Comparison of ENCODE assay signal across 27 cellular contexts in the genomic region with DNA sequence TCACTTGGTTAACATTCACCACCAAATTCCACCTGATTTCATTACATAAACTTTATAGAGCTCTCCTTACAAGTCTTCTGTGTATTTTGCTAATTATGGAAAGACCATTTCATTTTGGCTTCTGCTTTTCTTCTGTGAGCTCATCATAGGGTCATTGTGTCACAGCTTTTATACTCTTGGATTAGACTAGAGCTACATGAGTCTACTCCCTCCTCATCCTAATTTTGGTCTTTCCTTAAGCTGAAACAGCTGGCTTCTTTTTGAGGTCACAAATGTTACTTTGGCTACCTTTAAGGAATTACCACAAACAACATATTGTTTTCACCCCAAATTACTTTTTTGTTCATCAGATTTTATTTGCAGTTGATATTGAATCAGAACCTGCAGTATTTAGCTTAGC.
"Had no signal": no experiment of that assay in that cellular context is flagged by ENCODE, and none has a peak within 500 bp of the region (broad histone marks: within the 10 kb centered on the region; RNA-seq: fewer than 3 reads in every experiment).

No MANE protein-coding gene starts in this region.

- H3K4me1 ChIP-seq: upper lobe of right lung had no signal

- H3K4me3 Mint-ChIP-seq: activated B cell treated with CpG ODN at 0.5 μM for 24 hours; activated CD4-positive, alpha-beta T cell treated with anti-CD3 and anti-CD28 coated beads for 36 hours; activated naive CD8-positive, alpha-beta T cell treated with anti-CD3 and anti-CD28 coated beads for 36 hours; brain; memory B cell; nephron; stimulated activated naive B cell treated with anti-CD40 and anti-IgM and Interleukin-4, amounts not matched to agents 10 μg/mL and 1 μg/mL and 100 μg/mL, for 72 hours; T-helper 17 cell had no signal

- H3K27me3 Mint-ChIP-seq: activated B cell treated with CpG ODN at 0.5 μM for 24 hours; activated CD4-positive, alpha-beta T cell treated with anti-CD3 and anti-CD28 coated beads for 36 hours; activated naive CD8-positive, alpha-beta T cell treated with anti-CD3 and anti-CD28 coated beads for 36 hours; brain; stimulated activated naive B cell treated with anti-CD40 and anti-IgM and Interleukin-4, amounts not matched to agents 10 μg/mL and 1 μg/mL and 100 μg/mL, for 72 hours; T-helper 17 cell had no signal

- H3K36me3 ChIP-seq: heart left ventricle, neutrophil, upper lobe of right lung had no signal

- H3K9me3 Mint-ChIP-seq: activated naive CD8-positive, alpha-beta T cell treated with anti-CD3 and anti-CD28 coated beads for 36 hours had no signal

- ATAC-seq: activated CD4-positive, alpha-beta T cell treated with anti-CD3 and anti-CD28 coated beads for 36 hours; heart left ventricle; left colon; sciatic nerve; stimulated activated naive B cell treated with anti-CD40 and anti-IgM and Interleukin-4, amounts not matched to agents 10 μg/mL and 1 μg/mL and 100 μg/mL, for 72 hours; T-helper 17 cell; upper lobe of right lung had no signal

- H3K27ac ChIP-seq: heart left ventricle, neutrophil, upper lobe of right lung had no signal

- H3K9me3 ChIP-seq: heart left ventricle, neutrophil, upper lobe of right lung had no signal

- H3K27me3 ChIP-seq: heart left ventricle, neutrophil, upper lobe of right lung had no signal

- H3K4me1 Mint-ChIP-seq: activated B cell treated with CpG ODN at 0.5 μM for 24 hours; activated CD4-positive, alpha-beta T cell treated with anti-CD3 and anti-CD28 coated beads for 36 hours; activated naive CD8-positive, alpha-beta T cell treated with anti-CD3 and anti-CD28 coated beads for 36 hours; brain; memory B cell; stimulated activated naive B cell treated with anti-CD40 and anti-IgM and Interleukin-4, amounts not matched to agents 10 μg/mL and 1 μg/mL and 100 μg/mL, for 72 hours; T-helper 17 cell had no signal

- DNase-seq: activated B cell treated with CpG ODN at 0.5 μM for 24 hours; activated CD4-positive, alpha-beta T cell treated with anti-CD3 and anti-CD28 coated beads for 36 hours; activated CD4-positive, alpha-beta T cell treated with anti-CD3 and anti-CD28 coated beads, Interleukin-2, amount 50 U/mL, for 4 hours; activated CD8-positive, alpha-beta memory T cell treated with anti-CD3 and anti-CD28 coated beads for 24 hours; activated CD8-positive, alpha-beta memory T cell treated with anti-CD3 and anti-CD28 coated beads, Interleukin-2, amount 50 U/mL, for 4 hours; activated naive CD4-positive, alpha-beta T cell treated with Interleukin-2 at 50 U/mL for 16 hours; activated naive CD8-positive, alpha-beta T cell treated with anti-CD3 and anti-CD28 coated beads for 36 hours; activated T-cell treated with anti-CD3 and anti-CD28 coated beads, Interleukin-2, amount 50 U/mL, for 48 hours; amniotic stem cell; dermis blood vessel endothelial cell; effector CD8-positive, alpha-beta T cell; erythroblast; heart left ventricle; islet precursor cell; left colon; posterior cingulate gyrus; stimulated activated CD4-positive, alpha-beta T cell treated with anti-CD3 and anti-CD28 coated beads, Interleukin-2, amount 100 ng/mL, for 48 hours; stimulated activated CD8-positive, alpha-beta memory T cell treated with anti-CD3 and anti-CD28 coated beads, Interleukin-4, amount 100 ng/mL, for 48 hours; stimulated activated naive B cell treated with anti-CD40 and anti-IgM and Interleukin-4, amounts not matched to agents 10 μg/mL and 1 μg/mL and 100 μg/mL, for 72 hours; SW 1271; T-helper 17 cell; upper lobe of right lung had no signal

- H3K4me3 ChIP-seq: heart left ventricle, upper lobe of right lung had no signal

- H3K27ac Mint-ChIP-seq: activated B cell treated with CpG ODN at 0.5 μM for 24 hours; activated CD4-positive, alpha-beta T cell treated with anti-CD3 and anti-CD28 coated beads for 36 hours; activated naive CD8-positive, alpha-beta T cell treated with anti-CD3 and anti-CD28 coated beads for 36 hours; brain; memory B cell; nephron; stimulated activated naive B cell treated with anti-CD40 and anti-IgM and Interleukin-4, amounts not matched to agents 10 μg/mL and 1 μg/mL and 100 μg/mL, for 72 hours; T-helper 17 cell had no signal

- H3K36me3 Mint-ChIP-seq: activated naive CD8-positive, alpha-beta T cell treated with anti-CD3 and anti-CD28 coated beads for 36 hours; brain; memory B cell; stimulated activated naive B cell treated with anti-CD40 and anti-IgM and Interleukin-4, amounts not matched to agents 10 μg/mL and 1 μg/mL and 100 μg/mL, for 72 hours had no signal
